In the genomic region with DNA sequence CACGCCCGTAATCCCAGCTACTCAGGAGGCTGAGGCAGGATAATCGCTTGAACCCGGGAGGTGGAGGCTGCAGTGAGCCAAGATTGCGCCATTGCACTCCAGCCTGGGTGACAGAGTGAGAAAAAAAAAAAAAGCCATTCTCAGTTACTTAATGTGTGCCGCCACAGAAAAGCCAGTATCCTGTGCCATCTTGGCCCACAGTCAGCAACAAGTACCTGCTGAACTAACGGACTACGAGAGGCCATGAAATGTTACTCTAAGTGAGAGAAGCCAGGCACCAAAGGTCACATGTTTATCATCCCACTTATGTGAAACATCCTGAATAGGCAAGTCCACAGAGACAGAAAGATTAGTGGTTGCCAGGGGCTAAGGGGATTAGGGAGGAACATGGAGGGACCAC, we compare ENCODE assay signal across 3 cellular contexts. TPM values are rescaled to one million over a fixed set of nuclear protein-coding genes. Genes with fewer than 3 reads are reported as not detected.
"Had no signal": no experiment of that assay in that cellular context is flagged by ENCODE, and none has a peak within 500 bp of the region (broad histone marks: within the 10 kb centered on the region; RNA-seq: fewer than 3 reads in every experiment).

No MANE protein-coding gene starts in this region.

RNA-seq across cellular contexts. Expression of gene ACTN3, which starts 6.1 kb away (rescaled TPM):
- total RNA-seq: PC-3, SK-MEL-5 had no signal

RNA-seq across cellular contexts. Expression of gene CTSF, which starts 27.8 kb away (rescaled TPM):
- total RNA-seq: OCI-LY7 had no signal
